14 cellular contexts compared by ENCODE assay signal in the genomic region with DNA sequence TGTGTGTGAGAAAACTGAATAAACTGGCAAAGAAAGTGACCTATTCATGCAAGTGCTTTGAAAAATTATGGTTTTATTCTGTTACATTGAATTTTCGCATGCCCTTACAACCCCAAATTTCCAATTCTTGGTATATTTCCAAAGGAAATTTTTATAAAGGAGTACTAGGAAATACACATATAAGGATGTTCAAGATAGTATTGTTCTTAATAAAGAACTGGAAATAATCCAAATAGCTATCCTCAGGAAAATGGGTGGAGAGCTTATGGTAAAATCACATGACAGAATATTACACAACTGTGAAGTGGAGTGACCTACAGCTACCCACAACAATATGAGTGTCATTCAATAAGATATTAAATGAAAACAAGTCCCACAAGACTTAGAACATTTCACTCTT.
A peak's percentile ranks its signal among the peaks of the same experiment; 100 is the strongest.
DNase-seq lines count a peak whose midpoint lies in the region; ATAC-seq, FAIRE-seq and TF ChIP-seq lines count a peak whose summit lies in the region.
"Had no signal": no experiment of that assay in that cellular context is flagged by ENCODE, and none has a peak within 500 bp of the region (broad histone marks: within the 10 kb centered on the region; RNA-seq: fewer than 3 reads in every experiment).

No MANE protein-coding gene starts in this region.

- TF ChIP-seq CTCF in liver (IDR thresholded peaks at IDR 0.05; ENCODE audit: low read depth, low read length, missing input control) (no peak), HepG2 (CRISPR knock-in tag; IDR thresholded peaks at IDR 0.05) (no peak), fibroblast of pulmonary artery (IDR thresholded peaks at IDR 0.05; ENCODE audit: low read length, missing control alignments) (no peak)

- H3K4me1 ChIP-seq in liver (ENCODE audit: control insufficient read depth in 4 of 4, insufficient read depth in 4 of 4, low read length in 3 of 4) (no peaks in the 10 kb centered on the region), HepG2 (ENCODE audit: insufficient read depth, low read length) (peaks cover 9% of the 10 kb centered on the region), mesenchymal stem cell (ENCODE audit: control insufficient read depth, insufficient read depth, low read depth, low read length) (no peaks in the 10 kb centered on the region), Karpas-422 (ENCODE audit: low read length) (no peaks in the 10 kb centered on the region)

- POLR2A ChIA-PET in HepG2 (lab: Yijun Ruan, JAX) = no interaction called here

- H4K8ac ChIP-seq in mesenchymal stem cell (ENCODE audit: low read length) = no peak overlapping the region

- H3K14ac ChIP-seq in mesenchymal stem cell (ENCODE audit: low read length in 2 of 2) = no peak overlapping the region

- peaks cover 0 to 2% (median 0%) of the 10 kb centered on the region in 4 donors for H3K9me3 ChIP-seq in liver (ENCODE audit: control insufficient read depth in 4 of 4, low read length in 3 of 4)
- no peaks in the 10 kb centered on the region for H3K9me3 ChIP-seq in HepG2 (ENCODE audit: low read length)
- no peaks in the 10 kb centered on the region for H3K9me3 ChIP-seq in mesenchymal stem cell (ENCODE audit: control insufficient read depth, low read length)
- H3K9me3 ChIP-seq in Karpas-422 (ENCODE audit: low read length) = no peaks in the 10 kb centered on the region
- H3K9me3 ChIP-seq: BLaER1 treated with 17β-estradiol and CSF1 and Interleukin-3, amounts not matched to agents 10 nM and 100 nM had no signal

- H3K4me3 ChIP-seq in liver (ENCODE audit: low read depth in 1 of 3, low read length in 3 of 3) = no peak overlapping the region
- H3K4me3 ChIP-seq in HepG2 (replicated peaks in 1 of 3; ENCODE audit: insufficient read depth in 1 of 3, low read depth in 2 of 3, low read length in 3 of 3) = no peak overlapping the region
- H3K4me3 ChIP-seq in fibroblast of pulmonary artery (replicated peaks; ENCODE audit: low read depth, low read length) = no peak overlapping the region
- no peak overlapping the region for H3K4me3 ChIP-seq in mesenchymal stem cell (ENCODE audit: insufficient read depth in 1 of 2, low read depth in 1 of 2, low read length in 2 of 2)
- H3K4me3 ChIP-seq in Karpas-422 (ENCODE audit: low read length) = no peak overlapping the region
- H3K4me3 ChIP-seq: BLaER1 treated with 17β-estradiol and CSF1 and Interleukin-3, amounts not matched to agents 10 nM and 100 nM had no signal

- no peak overlapping the region for H2BK5ac ChIP-seq in mesenchymal stem cell (ENCODE audit: low read depth, low read length, poor library complexity, severe bottlenecking)

- peaks cover 0 to 3% (median 0%) of the 10 kb centered on the region in 4 donors for H3K27me3 ChIP-seq in liver (ENCODE audit: control insufficient read depth in 4 of 4, insufficient read depth in 4 of 4, low read length in 3 of 4)
- H3K27me3 ChIP-seq in HepG2 (ENCODE audit: control insufficient read depth in 1 of 2, insufficient read depth in 2 of 2, low read length in 2 of 2) = 0 out of 5 replicates have a peak, but pooled peaks cover 0 to 2% of the 10 kb centered on the region in 2 experiments
- no peaks in the 10 kb centered on the region for H3K27me3 ChIP-seq in mesenchymal stem cell (ENCODE audit: control insufficient read depth in 1 of 2, insufficient read depth in 1 of 2, low read length in 2 of 2)
- no peaks in the 10 kb centered on the region for H3K27me3 ChIP-seq in Karpas-422 (ENCODE audit: low read length)
- H3K27me3 ChIP-seq: BLaER1 treated with 17β-estradiol and CSF1 and Interleukin-3, amounts not matched to agents 10 nM and 100 nM had no signal

- TF ChIP-seq RAD21 in liver (IDR thresholded peaks at IDR 0.05) (no peak), HepG2 (CRISPR knock-in tag; IDR thresholded peaks at IDR 0.05) (no peak)

- H2BK120ac ChIP-seq in mesenchymal stem cell (ENCODE audit: low read depth, low read length) = no peak overlapping the region

- TF ChIP-seq EP300 in HepG2 (IDR thresholded peaks at IDR 0.05; ENCODE audit: low read depth in 2 of 2, low read length in 2 of 2) (no peak), HepG2 (CRISPR knock-in tag; IDR thresholded peaks at IDR 0.05; ENCODE audit: borderline replicate concordance) (no peak)

- TF ChIP-seq POLR2A in HepG2 (IDR thresholded peaks at IDR 0.05; ENCODE audit: insufficient read depth in 1 of 2, low read depth in 2 of 2, low read length in 2 of 2) = no peak

- DNase-seq in HepG2 (ENCODE audit: low spot score) (no peak), fibroblast of pulmonary artery (ENCODE audit: low read depth) (peak; percentile 95), mesenchymal stem cell (no peak), Karpas-422 (no peak)
- DNase-seq in activated T-cell treated with anti-CD3 and anti-CD28 coated beads, Interleukin-2, amount 50 U/mL, for 1 hour = no peak
- no peak for DNase-seq in activated CD4-positive, alpha-beta T cell treated with anti-CD3 and anti-CD28 coated beads for 48 hours
- DNase-seq: CD4-positive, CD25-positive, alpha-beta regulatory T cell; DMS53; GF-D8; HCEC 1CT; HFFc6 had no signal

- H3K4me2 ChIP-seq in HepG2 (ENCODE audit: low read depth, low read length) (no peak overlapping the region), mesenchymal stem cell (ENCODE audit: low read length, poor library complexity, severe bottlenecking) (no peak overlapping the region), Karpas-422 (ENCODE audit: low read depth, low read length, poor library complexity, severe bottlenecking) (no peak overlapping the region)

- no peak overlapping the region for H2AK5ac ChIP-seq in mesenchymal stem cell (ENCODE audit: low read length, severe bottlenecking)

- H2AFZ ChIP-seq in HepG2 (ENCODE audit: low read length) (no peak overlapping the region), mesenchymal stem cell (ENCODE audit: low read depth, low read length) (no peak overlapping the region), Karpas-422 (ENCODE audit: low read length) (no peak overlapping the region)

- no peak overlapping the region for H3K23ac ChIP-seq in mesenchymal stem cell (ENCODE audit: low read length in 2 of 2)

- no peaks in the 10 kb centered on the region for H3K79me1 ChIP-seq in mesenchymal stem cell (replicated peaks; ENCODE audit: low read length, poor library complexity, severe bottlenecking)

- in situ Hi-C loops in HepG2 (cut with HindIII; ENCODE audit: extremely low pct_ligation_motif_present, low pct_unique_long_range_greater_than_20kb) = no loop called here

- BruUV-seq in HepG2 (replicated peaks; lab: Mats Ljungman, UMichigan) = no TSS peak

- no peak overlapping the region for H3K9ac ChIP-seq in liver (ENCODE audit: low read depth in 1 of 2, low read length in 2 of 2)
- H3K9ac ChIP-seq in HepG2 (ENCODE audit: insufficient read depth, low read depth, low read length) = no peak overlapping the region
- H3K9ac ChIP-seq in mesenchymal stem cell (ENCODE audit: low read length) = peak overlapping the region; percentile 64
- H3K9ac ChIP-seq in Karpas-422 (ENCODE audit: low read length) = no peak overlapping the region
- H3K9ac ChIP-seq: BLaER1 treated with 17β-estradiol and CSF1 and Interleukin-3, amounts not matched to agents 10 nM and 100 nM had no signal

- WGBS in liver = 89% methylated on average over 1 of the region's 1 CpG
- WGBS in HepG2 (ENCODE audit: low lambda C conversion rate) = 63% methylated on average over 1 of the region's 1 CpG
- WGBS in mesenchymal stem cell = no CpG with 5 or more reads among the region's 1 CpG

- no peaks in the 10 kb centered on the region for H3K36me3 ChIP-seq in liver (ENCODE audit: control insufficient read depth in 4 of 4, insufficient read depth in 3 of 4, low read depth in 1 of 4, low read length in 3 of 4)
- no peaks in the 10 kb centered on the region for H3K36me3 ChIP-seq in HepG2 (replicated peaks in 1 of 2; ENCODE audit: control insufficient read depth in 1 of 2, insufficient read depth in 2 of 2, low read length in 2 of 2)
- H3K36me3 ChIP-seq in mesenchymal stem cell (ENCODE audit: control insufficient read depth in 1 of 2, insufficient read depth in 2 of 2, low read depth in 1 of 2, low read length in 2 of 2) = no peaks in the 10 kb centered on the region
- H3K36me3 ChIP-seq in Karpas-422 (ENCODE audit: insufficient read depth, low read length) = no peaks in the 10 kb centered on the region
- H3K36me3 ChIP-seq: BLaER1 treated with 17β-estradiol and CSF1 and Interleukin-3, amounts not matched to agents 10 nM and 100 nM had no signal

- intact Hi-C loops in HepG2 (cut with micrococcal nuclease; ENCODE audit: unreplicated experiment) = no loop called here

- CTCF ChIA-PET in HepG2 (lab: Yijun Ruan, JAX; ENCODE audit: low intra/inter-chr PET ratio, low total read pairs) = no interaction called here

- no peak overlapping the region for H3K4ac ChIP-seq in mesenchymal stem cell (ENCODE audit: low read depth in 1 of 2, low read length in 2 of 2)

- H3K79me2 ChIP-seq in HepG2 (ENCODE audit: insufficient read depth, low read length) (no peaks in the 10 kb centered on the region), Karpas-422 (ENCODE audit: low read length) (no peaks in the 10 kb centered on the region)

- H3K18ac ChIP-seq in mesenchymal stem cell (ENCODE audit: low read depth in 1 of 2, low read length in 2 of 2) = no peak overlapping the region

- no peak for FAIRE-seq in HepG2 (lab: Jason Lieb, UNC)

- H3K27ac ChIP-seq in liver (ENCODE audit: low read depth in 1 of 2, low read length in 2 of 2) (no peak overlapping the region), HepG2 (ENCODE audit: extremely low read length, insufficient read depth, low read length) (no peak overlapping the region), mesenchymal stem cell (ENCODE audit: low read length, poor library complexity, severe bottlenecking) (no peak overlapping the region), Karpas-422 (ENCODE audit: low read length) (no peak overlapping the region)
- H3K27ac ChIP-seq: 22Rv1; BLaER1 treated with 17β-estradiol and CSF1 and Interleukin-3, amounts not matched to agents 10 nM and 100 nM had no signal

- ATAC-seq in HepG2 = no peak

- no peak overlapping the region for H4K91ac ChIP-seq in mesenchymal stem cell (ENCODE audit: low read length)

- no peaks in the 10 kb centered on the region for H4K20me1 ChIP-seq in HepG2 (ENCODE audit: insufficient read depth, low read length)
- H4K20me1 ChIP-seq in Karpas-422 (ENCODE audit: insufficient read depth, low read depth, low read length) = no peaks in the 10 kb centered on the region
- H4K20me1 ChIP-seq: BLaER1 treated with 17β-estradiol and CSF1 and Interleukin-3, amounts not matched to agents 10 nM and 100 nM had no signal

- no peaks in the 10 kb centered on the region for H3K9me2 ChIP-seq in Karpas-422 (replicated peaks; ENCODE audit: insufficient read depth, low read length)

- no peak overlapping the region for H2BK12ac ChIP-seq in mesenchymal stem cell (ENCODE audit: low read length in 2 of 2)

- H2BK15ac ChIP-seq in mesenchymal stem cell (ENCODE audit: low read depth, poor library complexity, severe bottlenecking) = no peak overlapping the region

TF ChIP-seq in liver, 16 proteins besides CTCF, POLR2A, EP300 and RAD21:
- TF ChIP-seq NR2F2 (IDR thresholded peaks at IDR 0.05) (peak; percentile 29), RXRA (IDR thresholded peaks at IDR 0.05) (no peak)
TF ChIP-seq in liver: peak in this region for 1.

TF ChIP-seq in HepG2, 621 proteins besides CTCF, POLR2A, EP300 and RAD21 (continues in another document):
- TF ChIP-seq ZNF672 (CRISPR knock-in tag; IDR thresholded peaks at IDR 0.05) = no peak
